17 cellular contexts compared by ENCODE assay signal in genomic region chr3:179113903-179114302, GRCh38.
"Had no signal": no experiment of that assay in that cellular context is flagged by ENCODE, and none has a peak within 500 bp of the region (broad histone marks: within the 10 kb centered on the region; RNA-seq: fewer than 3 reads in every experiment).

No MANE protein-coding gene starts in this region.

- H3K36me3 Mint-ChIP-seq: activated naive CD8-positive, alpha-beta T cell treated with anti-CD3 and anti-CD28 coated beads for 36 hours; memory B cell; natural killer cell; stimulated activated memory B cell treated with anti-CD40 and anti-IgM and Interleukin-4, amounts not matched to agents 10 μg/mL and 1 μg/mL and 100 μg/mL, for 72 hours; T-cell had no signal

- ATAC-seq: activated CD4-positive, CD25-positive, alpha-beta regulatory T cell treated with anti-CD3 and anti-CD28 coated beads, Interleukin-2, amount 50 U/mL, for 24 hours; natural killer cell; stimulated activated memory B cell treated with anti-CD40 and anti-IgM and Interleukin-4, amounts not matched to agents 10 μg/mL and 1 μg/mL and 100 μg/mL, for 72 hours; T-cell had no signal

- H3K4me1 Mint-ChIP-seq: activated naive CD8-positive, alpha-beta T cell treated with anti-CD3 and anti-CD28 coated beads for 36 hours; memory B cell; natural killer cell; stimulated activated memory B cell treated with anti-CD40 and anti-IgM and Interleukin-4, amounts not matched to agents 10 μg/mL and 1 μg/mL and 100 μg/mL, for 72 hours; T-cell had no signal

- H3K27ac Mint-ChIP-seq: activated naive CD8-positive, alpha-beta T cell treated with anti-CD3 and anti-CD28 coated beads for 36 hours; activated T-helper 1 cell treated with anti-CD3 and anti-CD28 coated beads, Interleukin-12 subunit alpha, Interleukin-12 subunit beta, Interleukin-2, Interleukin-4 antibody, amounts not matched to agents 30 ng/mL and 10 ng/mL and 1 ng/mL, durations not matched to agents 14 hours and 24 hours and 36 hours; memory B cell; natural killer cell; stimulated activated memory B cell treated with anti-CD40 and anti-IgM and Interleukin-4, amounts not matched to agents 10 μg/mL and 1 μg/mL and 100 μg/mL, for 72 hours; T-cell had no signal

- H3K4me3 ChIP-seq: cardiac muscle cell, left ventricle myocardium inferior, thyroid gland had no signal

- H3K36me3 ChIP-seq: cardiac muscle cell, left ventricle myocardium inferior, neutrophil, thyroid gland had no signal

- H3K27ac ChIP-seq: cardiac muscle cell, left ventricle myocardium inferior, neutrophil, parathyroid adenoma, thyroid gland had no signal

- H3K4me1 ChIP-seq: left ventricle myocardium inferior, parathyroid adenoma, thyroid gland had no signal

- H3K9me3 ChIP-seq: neutrophil, thyroid gland had no signal

- DNase-seq: activated CD4-positive, alpha-beta T cell treated with anti-CD3 and anti-CD28 coated beads, Interleukin-2, amount 50 U/mL, for 1 hour; activated naive CD8-positive, alpha-beta T cell treated with anti-CD3 and anti-CD28 coated beads for 36 hours; aorta; kidney; left ventricle myocardium inferior; natural killer cell; stimulated activated CD4-positive, alpha-beta T cell treated with anti-CD3 and anti-CD28 coated beads, Interleukin-2, amount 100 ng/mL, for 48 hours; T-cell; T-helper 9 cell; thyroid gland had no signal

- H3K4me3 Mint-ChIP-seq: activated naive CD8-positive, alpha-beta T cell treated with anti-CD3 and anti-CD28 coated beads for 36 hours; activated T-helper 1 cell treated with anti-CD3 and anti-CD28 coated beads, Interleukin-12 subunit alpha, Interleukin-12 subunit beta, Interleukin-2, Interleukin-4 antibody, amounts not matched to agents 30 ng/mL and 10 ng/mL and 1 ng/mL, durations not matched to agents 14 hours and 24 hours and 36 hours; memory B cell; natural killer cell; stimulated activated memory B cell treated with anti-CD40 and anti-IgM and Interleukin-4, amounts not matched to agents 10 μg/mL and 1 μg/mL and 100 μg/mL, for 72 hours; T-cell had no signal

- H3K9me3 Mint-ChIP-seq: activated naive CD8-positive, alpha-beta T cell treated with anti-CD3 and anti-CD28 coated beads for 36 hours; natural killer cell had no signal

- H3K27me3 ChIP-seq: cardiac muscle cell, neutrophil, thyroid gland had no signal
